17 cellular contexts compared by ENCODE assay signal in genomic region chr16:64969221-64969620, GRCh38.
"Had no signal": no experiment of that assay in that cellular context is flagged by ENCODE, and none has a peak within 500 bp of the region (broad histone marks: within the 10 kb centered on the region; RNA-seq: fewer than 3 reads in every experiment).

No MANE protein-coding gene starts in this region.

- H3K36me3 Mint-ChIP-seq: activated naive CD4-positive, alpha-beta T cell treated with anti-CD3 and anti-CD28 coated beads, Interleukin-2, amount 50 U/mL, for 24 hours had no signal

- H3K9me3 ChIP-seq: adrenal gland, right lobe of liver, thyroid gland, uterus had no signal

- H3K9me3 Mint-ChIP-seq: activated naive CD4-positive, alpha-beta T cell treated with anti-CD3 and anti-CD28 coated beads, Interleukin-2, amount 50 U/mL, for 24 hours; endodermal cell; nephron progenitor cell had no signal

- H3K4me1 Mint-ChIP-seq: activated naive CD4-positive, alpha-beta T cell treated with anti-CD3 and anti-CD28 coated beads, Interleukin-2, amount 50 U/mL, for 24 hours; nephron progenitor cell had no signal

- DNase-seq: activated CD4-positive, alpha-beta T cell treated with anti-CD3 and anti-CD28 coated beads for 4 hours; activated CD8-positive, alpha-beta T cell treated with anti-CD3 and anti-CD28 coated beads for 36 hours; activated effector memory CD4-positive, alpha-beta T cell treated with Interleukin-2 at 50 U/mL for 16 hours; activated T-cell treated with anti-CD3 and anti-CD28 coated beads, Interleukin-2, amount 50 U/mL, for 4 hours; adrenal gland; endodermal cell; kidney glomerular epithelial cell; mesendoderm; nephron progenitor cell; right lobe of liver; spleen; stimulated activated CD4-positive, alpha-beta T cell treated with anti-CD3 and anti-CD28 coated beads, Interleukin-1b, Interleukin-23, amount 100 ng/mL, for 48 hours; T-helper 2 cell; thyroid gland; uterus had no signal

- H3K27me3 ChIP-seq: adrenal gland, right lobe of liver, spleen, thyroid gland, uterus had no signal

- H3K4me3 ChIP-seq: adrenal gland, right lobe of liver, spleen, thyroid gland, uterus had no signal

- H3K4me3 Mint-ChIP-seq: activated CD8-positive, alpha-beta T cell treated with anti-CD3 and anti-CD28 coated beads for 36 hours; activated naive CD4-positive, alpha-beta T cell treated with anti-CD3 and anti-CD28 coated beads, Interleukin-2, amount 50 U/mL, for 24 hours; activated T-cell treated with anti-CD3 and anti-CD28 coated beads, Interleukin-2, amount 50 U/mL, for 4 hours; brain; endodermal cell; nephron progenitor cell had no signal

- ATAC-seq: activated CD8-positive, alpha-beta T cell treated with anti-CD3 and anti-CD28 coated beads for 36 hours; activated T-cell treated with anti-CD3 and anti-CD28 coated beads, Interleukin-2, amount 50 U/mL, for 4 hours; right lobe of liver had no signal

- H3K27me3 Mint-ChIP-seq: activated CD8-positive, alpha-beta T cell treated with anti-CD3 and anti-CD28 coated beads for 36 hours; activated naive CD4-positive, alpha-beta T cell treated with anti-CD3 and anti-CD28 coated beads, Interleukin-2, amount 50 U/mL, for 24 hours; brain had no signal

- H3K36me3 ChIP-seq: adrenal gland, right lobe of liver, thyroid gland, uterus had no signal

- H3K27ac Mint-ChIP-seq: activated CD8-positive, alpha-beta T cell treated with anti-CD3 and anti-CD28 coated beads for 36 hours; activated naive CD4-positive, alpha-beta T cell treated with anti-CD3 and anti-CD28 coated beads, Interleukin-2, amount 50 U/mL, for 24 hours; endodermal cell had no signal

- H3K4me1 ChIP-seq: adrenal gland, right lobe of liver, spleen, thyroid gland, uterus had no signal
